Comparison of ENCODE assay signal across 8 cellular contexts in the genomic region with DNA sequence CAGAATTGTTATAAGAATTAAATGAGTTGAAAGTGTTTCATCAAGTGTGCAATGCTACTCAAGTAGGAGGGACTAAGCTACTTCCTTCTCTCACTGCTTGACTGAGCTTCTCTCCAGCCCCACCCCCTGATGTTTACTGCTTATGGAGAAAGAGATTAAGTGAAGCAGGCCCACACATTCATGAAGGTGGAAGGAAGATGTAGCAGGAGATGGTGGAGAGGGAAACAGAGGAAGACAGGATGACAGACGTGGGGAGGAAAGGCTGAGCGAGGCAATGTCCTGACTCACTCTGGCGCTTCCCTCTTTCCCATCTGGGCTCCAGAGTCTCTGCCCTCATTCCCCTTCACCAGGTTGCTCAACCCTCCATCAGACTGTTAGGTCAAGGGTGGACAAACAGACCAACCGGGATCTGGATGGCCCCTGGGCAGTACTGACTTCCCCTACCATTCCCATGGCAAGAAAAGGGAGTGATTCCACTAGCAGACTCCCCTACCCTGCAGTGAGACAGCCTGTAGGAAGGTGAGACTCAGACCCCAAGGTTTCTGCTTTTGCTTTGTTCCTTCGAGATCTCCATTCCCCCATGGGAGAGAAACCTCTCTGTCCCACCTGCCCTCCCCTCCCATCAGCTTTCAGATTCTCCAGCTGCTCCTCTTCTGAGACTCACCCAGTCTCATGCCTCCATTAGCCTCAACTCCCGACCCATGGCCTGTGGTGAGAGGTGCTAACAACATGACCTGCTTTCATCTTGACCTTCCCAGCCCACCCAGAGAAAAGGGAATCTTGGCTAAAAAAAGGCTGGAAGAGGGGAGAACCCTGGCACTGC. TPM values are rescaled to one million over a fixed set of nuclear protein-coding genes. Genes with fewer than 3 reads are reported as not detected.
DNase-seq lines count a peak whose midpoint lies in the region; ATAC-seq and TF ChIP-seq lines count a peak whose summit lies in the region.

No MANE protein-coding gene starts in this region.

- peaks cover 31% of the 10 kb centered on the region for H3K79me2 ChIP-seq in neural progenitor cell (ENCODE audit: low read depth)

- H3F3A ChIP-seq in neural progenitor cell (ENCODE audit: low read depth) = peaks cover 48% of the 10 kb centered on the region

- no peak overlapping the region for H3K4me3 ChIP-seq in SJSA1
- peak overlapping the region; percentile 4 to 18 for H3K4me3 ChIP-seq in duodenal mucosa (ENCODE audit: low read depth in 1 of 2, low read length in 2 of 2)
- no peak overlapping the region for H3K4me3 ChIP-seq in neural progenitor cell
- H3K4me3 ChIP-seq in prostate gland = no peak overlapping the region

- H2AFZ ChIP-seq in neural progenitor cell (replicated peaks) = no peak overlapping the region

- no peaks in the 10 kb centered on the region for H3K36me3 Mint-ChIP-seq in neural progenitor cell

- H3K27ac ChIP-seq in SJSA1 (0 out of 2 replicates have a peak overlapping the region, but pooled peaks have one; percentile 71), duodenal mucosa (ENCODE audit: low read depth, low read length) (peak overlapping the region; percentile 53), neural progenitor cell (no peak overlapping the region), prostate gland (peak overlapping the region in 1 of 2 donors; percentile 27)

- H3K4me1 ChIP-seq in SJSA1 (replicated peaks) (peaks cover 66% of the 10 kb centered on the region), duodenal mucosa (ENCODE audit: control insufficient read depth in 1 of 2, insufficient read depth in 2 of 2, low read length in 2 of 2) (peaks cover 58 to 68% of the 10 kb centered on the region in 2 donors), neural progenitor cell (peaks cover 33% of the 10 kb centered on the region), prostate gland (replicated peaks) (no peaks in the 10 kb centered on the region)

- no peak overlapping the region for H3K4me2 ChIP-seq in neural progenitor cell

- TF ChIP-seq CTCF in neural progenitor cell (IDR thresholded peaks at IDR 0.05) (no peak), prostate gland (IDR thresholded peaks at IDR 0.05) (no peak)

- H3K27me3 ChIP-seq in SJSA1 (replicated peaks) (no peaks in the 10 kb centered on the region), duodenal mucosa (ENCODE audit: control insufficient read depth in 1 of 2, insufficient read depth in 2 of 2, low read length in 2 of 2) (no peaks in the 10 kb centered on the region), neural progenitor cell (no peaks in the 10 kb centered on the region), prostate gland (replicated peaks; ENCODE audit: insufficient read depth) (no peaks in the 10 kb centered on the region)

- peaks cover 8% of the 10 kb centered on the region for H4K20me1 ChIP-seq in neural progenitor cell (ENCODE audit: low read depth)

- H3K9me3 Mint-ChIP-seq in neural progenitor cell = no peaks in the 10 kb centered on the region

- peak overlapping the region; percentile 36 for H3K27ac Mint-ChIP-seq in neural progenitor cell

- no peak overlapping the region for H3K4me3 Mint-ChIP-seq in neural progenitor cell

- no peak for ATAC-seq in GM19467 (IDR thresholded peaks at IDR 0.05; ENCODE audit: unreplicated experiment)

- DNase-seq in stimulated activated CD4-positive, alpha-beta T cell treated with anti-CD3 and anti-CD28 coated beads, Interleukin-1b, Interleukin-23, amount 100 ng/mL, for 48 hours = peak; percentile 22
- DNase-seq in stimulated activated CD4-positive, alpha-beta T cell treated with anti-CD3 and anti-CD28 coated beads, Interleukin-15, amount 100 ng/mL, for 24 hours = no peak
- no peak for DNase-seq in SJSA1 (ENCODE audit: low read depth in 1 of 2, low spot score in 2 of 2)
- DNase-seq in neural progenitor cell (ENCODE audit: low spot score) = no peak
- DNase-seq in NCI-H2196 (lab: John Stamatoyannopoulos, UW; ENCODE audit: unreplicated experiment) = no peak
- no peak for DNase-seq in prostate gland (ENCODE audit: low spot score)

- H3K9ac ChIP-seq in duodenal mucosa (ENCODE audit: low read depth in 1 of 2, low read length in 2 of 2) (peak overlapping the region; percentile 4 to 22), neural progenitor cell (no peak overlapping the region)

- 86% methylated on average over 6 of the region's 6 CpGs for WGBS in prostate gland

- H3K36me3 ChIP-seq in SJSA1 (peaks cover 8% of the 10 kb centered on the region), duodenal mucosa (ENCODE audit: control insufficient read depth in 1 of 2, insufficient read depth in 2 of 2, low read length in 2 of 2) (peaks cover 0 to 6% of the 10 kb centered on the region in 2 donors), neural progenitor cell (no peaks in the 10 kb centered on the region), prostate gland (no peaks in the 10 kb centered on the region)

- H3K27me3 Mint-ChIP-seq in neural progenitor cell (ENCODE audit: insufficient read depth, low read depth) = peaks cover 3% of the 10 kb centered on the region

- intact Hi-C loops in prostate gland (cut with DNase I) = no loop called here

- peaks cover 44% of the 10 kb centered on the region for H3K4me1 Mint-ChIP-seq in neural progenitor cell

- no peak for TF ChIP-seq POLR2A in prostate gland (IDR thresholded peaks at IDR 0.05)

- H3K9me3 ChIP-seq in SJSA1 (replicated peaks) (no peaks in the 10 kb centered on the region), duodenal mucosa (ENCODE audit: control insufficient read depth in 1 of 2, low read length in 2 of 2) (no peaks in the 10 kb centered on the region), neural progenitor cell (ENCODE audit: low read depth) (no peaks in the 10 kb centered on the region), prostate gland (no peaks in the 10 kb centered on the region)

RNA-seq across cellular contexts. Expression of gene ARHGEF2, which starts 3.1 kb away (rescaled TPM):
- total RNA-seq in SJSA1 (2014; rRNA removed; shearing (Covaris generic)) = 49.8 and 81.1 TPM in 2 replicates
- total RNA-seq in neural progenitor cell (ENCODE audit: low replicate concordance) (79.7 and 108 TPM in 2 replicates), prostate gland (10 to 100 TPM; 35.8 to 66.2 TPM)

RNA-seq across cellular contexts. Expression of gene SSR2, which starts 39.3 kb away (rescaled TPM):
- total RNA-seq in SJSA1 (2014; rRNA removed; shearing (Covaris generic)) = 507 and 546 TPM in 2 replicates
- 293 and 314 TPM in 2 replicates for total RNA-seq in neural progenitor cell (ENCODE audit: low replicate concordance)
- total RNA-seq in prostate gland = 100 to 1,000 TPM; 201 to 229 TPM

RNA-seq across cellular contexts. Expression of gene RXFP4, which starts 40.0 kb away (rescaled TPM):
- total RNA-seq in SJSA1 (2014; rRNA removed; shearing (Covaris generic)) = not detected in 2 replicates
- not detected in 2 replicates for total RNA-seq in neural progenitor cell (ENCODE audit: low replicate concordance)
- not detected for total RNA-seq in prostate gland

RNA-seq across cellular contexts. Expression of gene KHDC4, which starts 47.3 kb away (rescaled TPM):
- total RNA-seq in SJSA1 (2014; rRNA removed; shearing (Covaris generic)) = 31.5 and 63.9 TPM in 2 replicates
- total RNA-seq in neural progenitor cell (ENCODE audit: low replicate concordance) (91.5 and 91.9 TPM in 2 replicates), prostate gland (10 to 100 TPM; 49.8 to 66.1 TPM)

Comparison
In these comparisons a context has a peak if more than half of its experiments do, and no peak if none do; other contexts are left out.
1. H3K4me3 ChIP-seq: peak in duodenal mucosa (2 of 2); none in SJSA1 (single experiment), neural progenitor cell (single experiment) and prostate gland (0 of 2).